8 cellular contexts compared by ENCODE assay signal in the genomic region with DNA sequence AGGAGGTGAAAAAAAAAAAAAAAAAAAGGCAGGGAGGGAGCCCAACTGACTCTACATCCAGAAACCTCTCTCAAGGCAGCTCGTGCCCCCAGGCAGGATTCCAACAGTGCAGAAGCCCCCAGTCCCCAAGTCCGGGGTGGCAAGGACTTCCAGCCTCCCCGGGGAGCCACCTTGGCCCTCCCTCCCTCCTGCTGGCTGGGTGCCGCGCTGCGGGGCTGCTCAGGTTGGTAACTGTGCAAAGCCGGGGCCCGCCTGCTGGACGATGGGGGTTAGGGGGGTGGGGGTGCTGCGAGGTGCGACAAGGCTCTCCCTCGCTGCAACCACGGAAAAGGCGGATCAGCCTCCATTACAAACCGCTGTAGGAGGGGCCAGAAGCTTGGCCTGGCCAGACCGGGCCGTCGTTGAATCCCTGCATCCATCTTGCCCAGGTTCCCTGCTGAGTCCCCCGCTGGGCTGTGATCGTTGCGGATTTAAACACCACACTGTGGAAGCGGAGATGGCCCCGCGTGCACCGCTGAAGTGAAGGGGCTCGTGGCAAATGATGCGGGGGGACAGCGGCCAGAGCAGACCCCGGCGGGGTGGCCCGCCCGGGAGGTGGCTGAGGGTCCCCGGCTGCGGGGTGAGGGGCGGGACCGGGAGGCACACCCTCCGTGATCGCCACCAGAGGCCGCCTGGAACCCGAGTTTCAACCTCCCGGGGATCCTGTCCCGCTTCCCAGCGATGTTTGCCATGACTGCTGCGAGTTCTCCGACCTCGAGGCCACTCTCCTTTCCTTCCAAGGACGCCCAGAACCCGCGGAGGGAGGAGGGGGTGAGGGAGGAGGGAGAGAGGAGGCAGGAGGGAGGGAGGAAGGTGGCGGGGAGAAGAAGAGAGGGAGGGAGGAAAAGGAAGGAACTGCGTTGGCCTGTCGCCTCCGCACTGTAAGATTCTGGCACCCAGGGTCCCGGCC. TPM values are rescaled to one million over a fixed set of nuclear protein-coding genes. Genes with fewer than 3 reads are reported as not detected.
DNase-seq lines count a peak whose midpoint lies in the region; ATAC-seq, FAIRE-seq and TF ChIP-seq lines count a peak whose summit lies in the region.

No MANE protein-coding gene starts in this region.

- H3K9me3 Mint-ChIP-seq in T-helper 2 cell treated with Interferon-gamma antibody and Interleukin-4, amounts not matched to agents 5 μg/mL and 100 μg/mL, for 36 hours, result no peaks in the 10 kb centered on the region

- H3K36me3 ChIP-seq in brain microvascular endothelial cell (replicated peaks) (no peaks in the 10 kb centered on the region), iPS-18a (ENCODE audit: control insufficient read depth, low read depth, low read length) (no peaks in the 10 kb centered on the region), gastrocnemius medialis (no peaks in the 10 kb centered on the region)

- DNase-seq in AG04450 (ENCODE audit: low read depth, low spot score), result no peak
- DNase-seq in GM18507 (ENCODE audit: extremely low spot score, insufficient read length, low read depth), result peak; percentile 28
- DNase-seq in LHCN-M2 (ENCODE audit: low read depth), result peak; percentile 52
- peak; percentile 33 for DNase-seq in T-helper 2 cell treated with Interferon-gamma antibody and Interleukin-4, amounts not matched to agents 5 μg/mL and 100 μg/mL, for 36 hours (ENCODE audit: low spot score)
- DNase-seq in brain microvascular endothelial cell, result peak; percentile 32
- DNase-seq in gastrocnemius medialis, result peak; percentile 20 to 44
- DNase-seq in SIG-M5 treated with dmso at 0.1 percent for 504 hours (lab: John Stamatoyannopoulos, UW; ENCODE audit: unreplicated experiment), result no peak

- H3K4me1 Mint-ChIP-seq in T-helper 2 cell treated with Interferon-gamma antibody and Interleukin-4, amounts not matched to agents 5 μg/mL and 100 μg/mL, for 36 hours (ENCODE audit: low read depth), result peaks cover 7% of the 10 kb centered on the region

- peak; percentile 78 to 89 for ATAC-seq in gastrocnemius medialis

- peak; percentile 51 for TF ChIP-seq CTCF in AG04450 (IDR thresholded peaks at IDR 0.05; ENCODE audit: low read depth, low read length)
- peak; percentile 65 for TF ChIP-seq CTCF in brain microvascular endothelial cell (IDR thresholded peaks at IDR 0.05; ENCODE audit: low read depth, low read length, missing control alignments)
- TF ChIP-seq CTCF in gastrocnemius medialis (IDR thresholded peaks at IDR 0.05 in 4 of 5, conservative IDR thresholded peaks at IDR 0.05 in 1 of 5), result peak; percentile 24 to 67 (median 55)

- H3K4me1 ChIP-seq in iPS-18a (ENCODE audit: control insufficient read depth, low read depth, low read length) (peaks cover 8% of the 10 kb centered on the region), gastrocnemius medialis (peaks cover 0 to 8% of the 10 kb centered on the region in 2 donors)

- in situ Hi-C loops in brain microvascular endothelial cell (cut with HindIII; ENCODE audit: low pct_ligation_motif_present, low sequenced_read_pairs), result no loop called here
- in situ Hi-C loops in gastrocnemius medialis (cut with MboI; ENCODE audit: low sequenced_read_pairs in 4 of 4), result loop anchor here in 2 of 4 donors (25.0 kb wide), 2 partner anchors 136 to 486 kb away; no protein-coding TSS in a partner anchor

- intact Hi-C loops in gastrocnemius medialis (cut with DNase I; ENCODE audit: low total_unique reads), result loop anchor here (2.0 to 10.0 kb wide), 2 partner anchors 163 to 479 kb away; no protein-coding TSS in a partner anchor

- peak overlapping the region; percentile 57 for H3K4me3 ChIP-seq in AG04450 (ENCODE audit: low read depth, low read length)
- H3K4me3 ChIP-seq in brain microvascular endothelial cell (ENCODE audit: low read depth, low read length), result peak overlapping the region; percentile 63
- peak overlapping the region; percentile 70 for H3K4me3 ChIP-seq in iPS-18a (ENCODE audit: low read length)
- H3K4me3 ChIP-seq in gastrocnemius medialis, result peak overlapping the region; percentile 51 to 56 (median 53)

- no peaks in the 10 kb centered on the region for H3K36me3 Mint-ChIP-seq in T-helper 2 cell treated with Interferon-gamma antibody and Interleukin-4, amounts not matched to agents 5 μg/mL and 100 μg/mL, for 36 hours (ENCODE audit: low read depth)

- no peaks in the 10 kb centered on the region for H3K27me3 Mint-ChIP-seq in T-helper 2 cell treated with Interferon-gamma antibody and Interleukin-4, amounts not matched to agents 5 μg/mL and 100 μg/mL, for 36 hours (ENCODE audit: low read depth)

- peak; percentile 71 for FAIRE-seq in GM18507 (lab: Jason Lieb, UNC)

- H3K9me3 ChIP-seq in AG04450 (ENCODE audit: control insufficient read depth, insufficient read depth, low read length) (no peaks in the 10 kb centered on the region), iPS-18a (ENCODE audit: control insufficient read depth, low read depth, low read length) (no peaks in the 10 kb centered on the region), gastrocnemius medialis (no peaks in the 10 kb centered on the region)

- H3K27me3 ChIP-seq in AG04450 (ENCODE audit: control insufficient read depth, insufficient read depth, low read length), result no peaks in the 10 kb centered on the region
- H3K27me3 ChIP-seq in brain microvascular endothelial cell (replicated peaks), result no peaks in the 10 kb centered on the region
- H3K27me3 ChIP-seq in iPS-18a (ENCODE audit: control insufficient read depth, insufficient read depth, low read length), result no peaks in the 10 kb centered on the region
- H3K27me3 ChIP-seq in gastrocnemius medialis, result peaks cover 0 to 16% (median 9%) of the 10 kb centered on the region in 3 donors

- peak overlapping the region; percentile 82 for H3K27ac Mint-ChIP-seq in T-helper 2 cell treated with Interferon-gamma antibody and Interleukin-4, amounts not matched to agents 5 μg/mL and 100 μg/mL, for 36 hours

- H3K27ac ChIP-seq in AG04450 (ENCODE audit: low read depth, low read length) (no peak overlapping the region), brain microvascular endothelial cell (no peak overlapping the region), iPS-18a (ENCODE audit: low read length) (no peak overlapping the region), gastrocnemius medialis (peak overlapping the region in 1 of 4 donors; percentile 28)

- peak overlapping the region; percentile 59 for H3K9ac ChIP-seq in iPS-18a (ENCODE audit: low read length)

- TF ChIP-seq POLR2A in gastrocnemius medialis (IDR thresholded peaks at IDR 0.05), result no peak

- POLR2A ChIA-PET in AG04450 (lab: Yijun Ruan, JAX), result no interaction called here

- CTCF ChIA-PET in AG04450 (lab: Charles Lee), result interaction anchor here (0.8 kb wide), 1 partner anchor 62 kb away, joined by 3 read pairs; no protein-coding TSS in a partner anchor

- H3K4me3 Mint-ChIP-seq in T-helper 2 cell treated with Interferon-gamma antibody and Interleukin-4, amounts not matched to agents 5 μg/mL and 100 μg/mL, for 36 hours, result peak overlapping the region; percentile 75

RNA-seq across cellular contexts. Expression of gene DDX3X, which starts 58.0 kb away (rescaled TPM):
- polyA plus RNA-seq in AG04450 (2011; rRNA removed), result 110 and 111 TPM in 2 replicates
- polyA minus RNA-seq in AG04450 (2011; rRNA and poly(A)+ RNA removed), result 160 and 192 TPM in 2 replicates
- total RNA-seq in LHCN-M2 (2014; rRNA removed) (149 and 190 TPM in 2 replicates), gastrocnemius medialis (100 to 1,000 TPM; 196 to 331 (median 272) TPM)
- polyA plus RNA-seq in LHCN-M2 (2012), result 54.4 TPM

Comparison
In these comparisons a context has a peak if more than half of its experiments do, and no peak if none do; other contexts are left out.
1. DNase-seq: peak in GM18507 (single experiment), LHCN-M2 (single experiment), T-helper 2 cell treated with Interferon-gamma antibody and Interleukin-4, amounts not matched to agents 5 μg/mL and 100 μg/mL, for 36 hours (single experiment), brain microvascular endothelial cell (single experiment) and gastrocnemius medialis (2 of 2); none in AG04450 (single experiment) and SIG-M5 treated with dmso at 0.1 percent for 504 hours (single experiment).
2. Peak in every context shown above with its lines, with median percentiles within 50 percentile points of each other: H3K4me3 ChIP-seq and CTCF ChIP-seq.